Comparison of ENCODE assay signal across 16 cellular contexts in the genomic region with DNA sequence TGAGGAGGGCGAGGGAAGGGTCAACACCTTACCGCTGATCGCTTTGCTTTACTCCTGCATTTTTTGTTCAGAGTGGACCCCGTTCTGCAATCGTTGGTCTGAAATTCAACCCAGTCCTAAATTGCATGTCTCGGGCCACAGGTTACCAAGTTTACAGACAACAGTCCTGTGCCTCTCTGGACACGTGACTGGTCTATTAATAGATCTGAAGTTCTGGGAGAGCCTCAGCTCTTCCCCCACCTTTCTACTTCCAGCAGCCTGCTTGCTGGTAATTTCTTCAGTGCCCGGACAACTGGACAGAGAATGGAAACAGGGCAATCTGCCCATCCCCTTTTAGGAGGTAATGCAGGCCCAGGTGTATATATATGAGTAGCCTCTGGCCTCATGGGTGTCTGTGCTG.
A peak's percentile ranks its signal among the peaks of the same experiment; 100 is the strongest.
DNase-seq lines count a peak whose midpoint lies in the region; ATAC-seq, FAIRE-seq and TF ChIP-seq lines count a peak whose summit lies in the region.
"Had no signal": no experiment of that assay in that cellular context is flagged by ENCODE, and none has a peak within 500 bp of the region (broad histone marks: within the 10 kb centered on the region; RNA-seq: fewer than 3 reads in every experiment).

No MANE protein-coding gene starts in this region.

- TF ChIP-seq POLR2A in tibial nerve (IDR thresholded peaks at IDR 0.05) = no peak

- BruUV-seq in PC-3 (replicated peaks; lab: Mats Ljungman, UMichigan) = no TSS peak

- H3K9me3 ChIP-seq in right atrium auricular region (no peaks in the 10 kb centered on the region), neutrophil (no peaks in the 10 kb centered on the region), PC-3 (ENCODE audit: low read length) (no peaks in the 10 kb centered on the region), tibial nerve (no peaks in the 10 kb centered on the region)

- H3K79me2 ChIP-seq in PC-3 (ENCODE audit: low read length) = no peaks in the 10 kb centered on the region

- H2AFZ ChIP-seq in PC-3 (ENCODE audit: low read length) = no peak overlapping the region

- no peak for TF ChIP-seq EP300 in tibial nerve (IDR thresholded peaks at IDR 0.05)

- H3K4me3 ChIP-seq in right atrium auricular region = no peak overlapping the region
- H3K4me3 ChIP-seq in neutrophil (ENCODE audit: low read depth in 1 of 2, low read length in 1 of 2) = no peak overlapping the region
- H3K4me3 ChIP-seq in PC-3 (ENCODE audit: low read length) = no peak overlapping the region
- H3K4me3 ChIP-seq in tibial nerve = no peak overlapping the region

- intact Hi-C loops in Right ventricle myocardium superior (cut with DNase I) (no loop called here), PC-3 (cut with micrococcal nuclease) (no loop called here)

- no peak overlapping the region for H3K27ac ChIP-seq in right atrium auricular region
- peak overlapping the region; percentile 64 for H3K27ac ChIP-seq in neutrophil
- H3K27ac ChIP-seq in PC-3 (ENCODE audit: low read length) = no peak overlapping the region
- H3K27ac ChIP-seq in tibial nerve = no peak overlapping the region

- no peak overlapping the region for H3K4me2 ChIP-seq in PC-3 (ENCODE audit: low read length)

- FAIRE-seq in GM19239 (lab: Jason Lieb, UNC) = no peak
- FAIRE-seq: G401.6, GM12892, urothelium cell line had no signal

- WGBS in tibial nerve, 2 donors = 74 to 76% methylated on average over 8 of the region's 8 CpGs

- H3K9me2 ChIP-seq in PC-3 (replicated peaks; ENCODE audit: low read length) = no peaks in the 10 kb centered on the region

- ATAC-seq in Right ventricle myocardium superior (ENCODE audit: poor library complexity) (peak; percentile 93), PC-3 (no peak)
- ATAC-seq: activated T-cell treated with anti-CD3 and anti-CD28 coated beads, Interleukin-2, amount 50 U/mL, for 4 hours; stimulated activated naive B cell treated with anti-CD40 and anti-IgM and Interleukin-4, amounts not matched to agents 10 μg/mL and 1 μg/mL and 100 μg/mL, for 72 hours had no signal

- H3K36me3 ChIP-seq in right atrium auricular region (no peaks in the 10 kb centered on the region), neutrophil (no peaks in the 10 kb centered on the region), PC-3 (ENCODE audit: low read depth, low read length) (no peaks in the 10 kb centered on the region), tibial nerve (no peaks in the 10 kb centered on the region)

- DNase-seq in Right ventricle myocardium superior (no peak), right atrium auricular region (ENCODE audit: low spot score) (no peak), kidney glomerular epithelial cell (lab: John Stamatoyannopoulos, UW) (peak; percentile 23), PC-3 (no peak), GDM1 (lab: John Stamatoyannopoulos, UW) (no peak), GM19239 (ENCODE audit: insufficient read length, low spot score) (no peak), tibial nerve (ENCODE audit: low spot score in 2 of 2) (no peak)
- DNase-seq: activated T-cell treated with anti-CD3 and anti-CD28 coated beads, Interleukin-2, amount 50 U/mL, for 4 hours; cerebellar nuclear complex; MV-4-11; stimulated activated naive B cell treated with anti-CD40 and anti-IgM and Interleukin-4, amounts not matched to agents 10 μg/mL and 1 μg/mL and 100 μg/mL, for 72 hours; SW 1271 had no signal

- CTCF ChIA-PET in PC-3 (lab: Charles Lee) = no interaction called here

- POLR2A ChIA-PET in PC-3 (lab: Charles Lee; ENCODE audit: unreplicated experiment) = no interaction called here

- peaks cover 0 to 14% of the 10 kb centered on the region in 2 donors for H3K4me1 ChIP-seq in right atrium auricular region
- peaks cover 63 to 68% of the 10 kb centered on the region in 2 experiments for H3K4me1 ChIP-seq in neutrophil (ENCODE audit: control insufficient read depth in 1 of 2, insufficient read depth in 1 of 2, low read depth in 1 of 2, low read length in 1 of 2)
- H3K4me1 ChIP-seq in PC-3 (ENCODE audit: insufficient read depth, low read length) = 0 out of 2 replicates have a peak, but pooled peaks cover 6% of the 10 kb centered on the region
- H3K4me1 ChIP-seq in tibial nerve = peaks cover 0 to 8% (median 1%) of the 10 kb centered on the region in 4 donors

- H3K27me3 ChIP-seq in right atrium auricular region = no peaks in the 10 kb centered on the region
- H3K27me3 ChIP-seq in neutrophil = no peaks in the 10 kb centered on the region
- H3K27me3 ChIP-seq in PC-3 (ENCODE audit: low read length) = no peaks in the 10 kb centered on the region
- H3K27me3 ChIP-seq in tibial nerve = no peaks in the 10 kb centered on the region

- no peak overlapping the region for H3K9ac ChIP-seq in PC-3 (ENCODE audit: low read length)

- no peaks in the 10 kb centered on the region for H3F3A ChIP-seq in PC-3 (ENCODE audit: low read length, unreplicated experiment)

- TF ChIP-seq CTCF in right atrium auricular region (IDR thresholded peaks at IDR 0.05) = no peak
- no peak for TF ChIP-seq CTCF in neutrophil (IDR thresholded peaks at IDR 0.05)
- no peak for TF ChIP-seq CTCF in PC-3 (conservative IDR thresholded peaks at IDR 0.05; ENCODE audit: low read depth, low read length)
- no peak for TF ChIP-seq CTCF in tibial nerve (IDR thresholded peaks at IDR 0.05)

- no peaks in the 10 kb centered on the region for H4K20me1 ChIP-seq in PC-3 (ENCODE audit: low read length)
